In genomic region chr18:67484458-67484857, GRCh38 we compare ENCODE assay signal across 19 cellular contexts. TPM values are rescaled to one million over a fixed set of nuclear protein-coding genes. Genes with fewer than 3 reads are reported as not detected.
DNase-seq lines count a peak whose midpoint lies in the region; ATAC-seq, FAIRE-seq and TF ChIP-seq lines count a peak whose summit lies in the region.
"Had no signal": no experiment of that assay in that cellular context is flagged by ENCODE, and none has a peak within 500 bp of the region (broad histone marks: within the 10 kb centered on the region; RNA-seq: fewer than 3 reads in every experiment).

No MANE protein-coding gene starts in this region.

- TF ChIP-seq RAD21 in HepG2 (CRISPR knock-in tag; IDR thresholded peaks at IDR 0.05): no peak

- no peak overlapping the region for H2BK5ac ChIP-seq in mesenchymal stem cell (ENCODE audit: low read depth, low read length, poor library complexity, severe bottlenecking)

- POLR2A ChIA-PET in HepG2 (lab: Yijun Ruan, JAX): no interaction called here

- H3K14ac ChIP-seq in mesenchymal stem cell (ENCODE audit: low read length in 2 of 2): no peak overlapping the region

- H3K4me1 ChIP-seq in HepG2 (ENCODE audit: insufficient read depth, low read length) (no peaks in the 10 kb centered on the region), right lobe of liver (no peaks in the 10 kb centered on the region), mesenchymal stem cell (ENCODE audit: control insufficient read depth, insufficient read depth, low read depth, low read length) (peaks cover 2% of the 10 kb centered on the region)
- H3K4me1 ChIP-seq: BE2C had no signal

- TF ChIP-seq EP300 in HepG2 (IDR thresholded peaks at IDR 0.05; ENCODE audit: low read depth in 2 of 2, low read length in 2 of 2): no peak
- no peak for TF ChIP-seq EP300 in HepG2 (CRISPR knock-in tag; IDR thresholded peaks at IDR 0.05; ENCODE audit: borderline replicate concordance)

- H3K23ac ChIP-seq in mesenchymal stem cell (ENCODE audit: low read length in 2 of 2): no peak overlapping the region

- 2% methylated on average over 2 of the region's 2 CpGs for WGBS in HepG2 (ENCODE audit: low lambda C conversion rate)
- WGBS in right lobe of liver (ENCODE audit: insufficient coverage, low coverage, low lambda C conversion rate, missing lambda C conversion rate): 33% methylated on average over 1 of the region's 2 CpGs
- 91% methylated on average over 1 of the region's 2 CpGs for WGBS in mesenchymal stem cell

- DNase-seq in HepG2 (ENCODE audit: low spot score) (peak; percentile 1), right lobe of liver (no peak), OCI-M1 (lab: John Stamatoyannopoulos, UW) (peak; percentile 18), mesenchymal stem cell (no peak), D341Med (ENCODE audit: low spot score) (no peak), G401 (ENCODE audit: low spot score) (no peak)
- DNase-seq: AML-193; BE2C; CD4-positive, alpha-beta T cell; CD8-positive, alpha-beta memory T cell; DMS53; DMS79 treated with DMSO at 0.1 percent for 48 hours; GOT3; HFFc6 had no signal

- TF ChIP-seq CTCF in HepG2 (CRISPR knock-in tag; IDR thresholded peaks at IDR 0.05) (no peak), right lobe of liver (IDR thresholded peaks at IDR 0.05) (no peak)

- no peak overlapping the region for H4K91ac ChIP-seq in mesenchymal stem cell (ENCODE audit: low read length)

- H2BK120ac ChIP-seq in mesenchymal stem cell (ENCODE audit: low read depth, low read length): no peak overlapping the region

- H3K79me1 ChIP-seq in mesenchymal stem cell (replicated peaks; ENCODE audit: low read length, poor library complexity, severe bottlenecking): no peaks in the 10 kb centered on the region

- no peak for ATAC-seq in HepG2
- no peak for ATAC-seq in right lobe of liver

- H3K9me3 ChIP-seq in HepG2 (ENCODE audit: low read length) (no peaks in the 10 kb centered on the region), right lobe of liver (no peaks in the 10 kb centered on the region), mesenchymal stem cell (ENCODE audit: control insufficient read depth, low read length) (no peaks in the 10 kb centered on the region)
- H3K9me3 ChIP-seq: BE2C; BLaER1 treated with 17β-estradiol and CSF1 and Interleukin-3, amounts not matched to agents 10 nM and 100 nM; HAP-1 had no signal

- intact Hi-C loops in HepG2 (cut with micrococcal nuclease; ENCODE audit: unreplicated experiment): no loop called here
- intact Hi-C loops in right lobe of liver (cut with DNase I): no loop called here

- in situ Hi-C loops in HepG2 (cut with HindIII; ENCODE audit: extremely low pct_ligation_motif_present, low pct_unique_long_range_greater_than_20kb) (no loop called here), G401 (cut with HindIII; ENCODE audit: low sequenced_read_pairs) (no loop called here)

- no peak overlapping the region for H2AFZ ChIP-seq in HepG2 (ENCODE audit: low read length)
- H2AFZ ChIP-seq in mesenchymal stem cell (ENCODE audit: low read depth, low read length): no peak overlapping the region

- no peak for FAIRE-seq in HepG2 (lab: Jason Lieb, UNC)
- FAIRE-seq: G401.6, GM12892, H54 had no signal

- TF ChIP-seq POLR2A in HepG2 (IDR thresholded peaks at IDR 0.05; ENCODE audit: insufficient read depth in 1 of 2, low read depth in 2 of 2, low read length in 2 of 2) (no peak), right lobe of liver (IDR thresholded peaks at IDR 0.05) (no peak)

- H4K20me1 ChIP-seq in HepG2 (ENCODE audit: insufficient read depth, low read length): no peaks in the 10 kb centered on the region
- H4K20me1 ChIP-seq: BLaER1 treated with 17β-estradiol and CSF1 and Interleukin-3, amounts not matched to agents 10 nM and 100 nM had no signal

- H3K4me3 ChIP-seq in HepG2 (replicated peaks in 1 of 3; ENCODE audit: insufficient read depth in 1 of 3, low read depth in 2 of 3, low read length in 3 of 3) (no peak overlapping the region), right lobe of liver (no peak overlapping the region), mesenchymal stem cell (ENCODE audit: insufficient read depth in 1 of 2, low read depth in 1 of 2, low read length in 2 of 2) (no peak overlapping the region)
- H3K4me3 ChIP-seq: BLaER1 treated with 17β-estradiol and CSF1 and Interleukin-3, amounts not matched to agents 10 nM and 100 nM; HAP-1 had no signal

- H2AK5ac ChIP-seq in mesenchymal stem cell (ENCODE audit: low read length, severe bottlenecking): peak overlapping the region; percentile 14

- H4K8ac ChIP-seq in mesenchymal stem cell (ENCODE audit: low read length): no peak overlapping the region

- H3K4ac ChIP-seq in mesenchymal stem cell (ENCODE audit: low read depth in 1 of 2, low read length in 2 of 2): no peak overlapping the region

- BruUV-seq in HepG2 (replicated peaks; lab: Mats Ljungman, UMichigan): no TSS peak

- no peak overlapping the region for H2BK12ac ChIP-seq in mesenchymal stem cell (ENCODE audit: low read length in 2 of 2)

- H3K27ac ChIP-seq in HepG2 (ENCODE audit: extremely low read length, insufficient read depth, low read length): no peak overlapping the region
- no peak overlapping the region for H3K27ac ChIP-seq in right lobe of liver
- H3K27ac ChIP-seq in mesenchymal stem cell (ENCODE audit: low read length, poor library complexity, severe bottlenecking): no peak overlapping the region
- H3K27ac ChIP-seq: BLaER1 treated with 17β-estradiol and CSF1 and Interleukin-3, amounts not matched to agents 10 nM and 100 nM had no signal

- no peak overlapping the region for H2BK15ac ChIP-seq in mesenchymal stem cell (ENCODE audit: low read depth, poor library complexity, severe bottlenecking)

- H3K36me3 ChIP-seq in HepG2 (replicated peaks in 1 of 2; ENCODE audit: control insufficient read depth in 1 of 2, insufficient read depth in 2 of 2, low read length in 2 of 2) (no peaks in the 10 kb centered on the region), right lobe of liver (no peaks in the 10 kb centered on the region), mesenchymal stem cell (ENCODE audit: control insufficient read depth in 1 of 2, insufficient read depth in 2 of 2, low read depth in 1 of 2, low read length in 2 of 2) (no peaks in the 10 kb centered on the region)
- H3K36me3 ChIP-seq: BE2C; BLaER1 treated with 17β-estradiol and CSF1 and Interleukin-3, amounts not matched to agents 10 nM and 100 nM; HAP-1 had no signal

- H3K79me2 ChIP-seq in HepG2 (ENCODE audit: insufficient read depth, low read length): no peaks in the 10 kb centered on the region

- H3K4me2 ChIP-seq in HepG2 (ENCODE audit: low read depth, low read length) (no peak overlapping the region), mesenchymal stem cell (ENCODE audit: low read length, poor library complexity, severe bottlenecking) (no peak overlapping the region)
- H3K4me2 ChIP-seq: BLaER1 treated with 17β-estradiol and CSF1 and Interleukin-3, amounts not matched to agents 10 nM and 100 nM had no signal

- H3K9ac ChIP-seq in HepG2 (ENCODE audit: insufficient read depth, low read depth, low read length) (no peak overlapping the region), mesenchymal stem cell (ENCODE audit: low read length) (no peak overlapping the region)
- H3K9ac ChIP-seq: BLaER1 treated with 17β-estradiol and CSF1 and Interleukin-3, amounts not matched to agents 10 nM and 100 nM had no signal

- no peak overlapping the region for H3K18ac ChIP-seq in mesenchymal stem cell (ENCODE audit: low read depth in 1 of 2, low read length in 2 of 2)

- CTCF ChIA-PET in HepG2 (lab: Yijun Ruan, JAX; ENCODE audit: low intra/inter-chr PET ratio, low total read pairs): no interaction called here

- H3K27me3 ChIP-seq in HepG2 (ENCODE audit: control insufficient read depth in 1 of 2, insufficient read depth in 2 of 2, low read length in 2 of 2): no peaks in the 10 kb centered on the region
- H3K27me3 ChIP-seq in right lobe of liver: no peaks in the 10 kb centered on the region
- no peaks in the 10 kb centered on the region for H3K27me3 ChIP-seq in mesenchymal stem cell (ENCODE audit: control insufficient read depth in 1 of 2, insufficient read depth in 1 of 2, low read length in 2 of 2)
- H3K27me3 ChIP-seq: BE2C; BLaER1 treated with 17β-estradiol and CSF1 and Interleukin-3, amounts not matched to agents 10 nM and 100 nM had no signal

TF ChIP-seq in HepG2, 621 proteins besides CTCF, POLR2A, EP300 and RAD21:
- TF ChIP-seq ZNF7 (CRISPR knock-in tag; IDR thresholded peaks at IDR 0.05) (peak; percentile 62; the same call in 1 of the 2 replicates), ZNF138 (CRISPR knock-in tag; IDR thresholded peaks at IDR 0.05; ENCODE audit: low read depth) (no peak)

RNA-seq across cellular contexts. Expression of gene DSEL, which starts 32.1 kb away (rescaled TPM):
- total RNA-seq in HepG2 (2016; rRNA removed; fragmentation: Illumina TruSeq; extraction: Trizol) (0.06 and 0.11 TPM in 2 replicates), right lobe of liver (1 to 10 TPM; 2.1 to 6.2 (median 4.3) TPM)
- total RNA-seq in HepG2 (2016; cell fraction: cytosol; rRNA removed; fragmentation: Illumina TruSeq; extraction: Trizol; ENCODE audit: low read depth): under 0.01 TPM in 1 of 2 replicates, not detected in the other
- total RNA-seq in HepG2 (2016; cell fraction: insoluble cytoplasmic fraction; rRNA removed; fragmentation: Illumina TruSeq; extraction: Trizol): 0.03 and 0.13 TPM in 2 replicates
- total RNA-seq in HepG2 (2016; cell fraction: membrane; rRNA removed; fragmentation: Illumina TruSeq; extraction: Trizol): 0.03 TPM in 2 replicates
- 0.22 TPM in 2 replicates for total RNA-seq in HepG2 (2016; cell fraction: nucleus; rRNA removed; fragmentation: Illumina TruSeq; extraction: Trizol)
- polyA plus RNA-seq in HepG2 (2011; rRNA removed): 0.07 TPM in 2 replicates
- polyA plus RNA-seq in HepG2 (2011; cell fraction: cytosol; rRNA removed): 0.03 and 0.04 TPM in 2 replicates
- 0.05 and 0.07 TPM in 2 replicates for polyA plus RNA-seq in HepG2 (2011; cell fraction: nucleus; rRNA removed)
- polyA plus RNA-seq in HepG2 (2012): 0.12 TPM in 2 replicates
- 0.01 and 0.02 TPM in 2 replicates for polyA plus RNA-seq in HepG2 (2016; cell fraction: cytosol; fragmentation: Illumina TruSeq; extraction: Trizol; ENCODE audit: low read depth)
- polyA plus RNA-seq in HepG2 (2016; cell fraction: insoluble cytoplasmic fraction; fragmentation: Illumina TruSeq; extraction: Trizol; ENCODE audit: low read depth): 0.03 and 0.07 TPM in 2 replicates
- polyA plus RNA-seq in HepG2 (2016; cell fraction: membrane; fragmentation: Illumina TruSeq; extraction: Trizol; ENCODE audit: low read depth): 0.02 and 0.03 TPM in 2 replicates
- 0.07 and 0.16 TPM in 2 replicates for polyA plus RNA-seq in HepG2 (2016; cell fraction: nucleus; fragmentation: Illumina TruSeq; extraction: Trizol; ENCODE audit: insufficient read depth, low read depth)
- 0.04 and 24.5 TPM in 2 replicates for polyA minus RNA-seq in HepG2 (2011; rRNA and poly(A)+ RNA removed; ENCODE audit: low replicate concordance)
- polyA minus RNA-seq in HepG2 (2011; cell fraction: cytosol; rRNA and poly(A)+ RNA removed): 0.18 and 0.30 TPM in 2 replicates
- polyA minus RNA-seq in HepG2 (2011; cell fraction: nucleus; rRNA and poly(A)+ RNA removed): 0.52 and 0.99 TPM in 2 replicates
- polyA plus RNA-seq in mesenchymal stem cell (2013, experiment 1 of 2): 7.9 TPM
- polyA plus RNA-seq in mesenchymal stem cell (2013, experiment 2 of 2): 7.8 TPM
- 0.06 and 0.14 TPM in 2 replicates for total RNA-seq in G401 (2014; rRNA removed; shearing (Covaris generic))

Comparison
In these comparisons a context has a peak if more than half of its experiments do, and no peak if none do; other contexts are left out.
1. DNase-seq: peak in HepG2 (single experiment) and OCI-M1 (single experiment); none in right lobe of liver (0 of 3), mesenchymal stem cell (single experiment), D341Med (single experiment) and G401 (single experiment).